ENCODE assay signal across 10 cellular contexts in genomic region chr4:76042241-76042998, GRCh38. TPM values are rescaled to one million over a fixed set of nuclear protein-coding genes. Genes with fewer than 3 reads are reported as not detected.
"Had no signal": no experiment of that assay in that cellular context is flagged by ENCODE, and none has a peak within 500 bp of the region (broad histone marks: within the 10 kb centered on the region; RNA-seq: fewer than 3 reads in every experiment).

No MANE protein-coding gene starts in this region.

RNA-seq across cellular contexts. Expression of gene CXCL11, which starts 6.5 kb away (rescaled TPM):
- total RNA-seq: endodermal cell; fibroblast of villous mesenchyme; kidney; mucosa of gallbladder; naive thymus-derived CD8-positive, alpha-beta T cell; Right ventricle myocardium inferior; thoracic aorta; upper lobe of right lung had no signal
- polyA plus RNA-seq: naive thymus-derived CD8-positive, alpha-beta T cell had no signal

RNA-seq across cellular contexts. Expression of gene CXCL10, which starts 19.1 kb away (rescaled TPM):
- total RNA-seq: endodermal cell; naive thymus-derived CD8-positive, alpha-beta T cell; Right ventricle myocardium inferior had no signal
- polyA plus RNA-seq: naive thymus-derived CD8-positive, alpha-beta T cell had no signal

RNA-seq across cellular contexts. Expression of gene ART3, which starts 32.1 kb away (rescaled TPM):
- total RNA-seq: dermis microvascular lymphatic vessel endothelial cell; fibroblast of villous mesenchyme; kidney; left lung; naive thymus-derived CD8-positive, alpha-beta T cell; thoracic aorta; upper lobe of right lung had no signal
- polyA plus RNA-seq: naive thymus-derived CD8-positive, alpha-beta T cell had no signal

RNA-seq across cellular contexts. Expression of gene CXCL9, which starts 35.1 kb away (rescaled TPM):
- total RNA-seq: dermis microvascular lymphatic vessel endothelial cell; endodermal cell; fibroblast of villous mesenchyme; naive thymus-derived CD8-positive, alpha-beta T cell had no signal
- polyA plus RNA-seq: naive thymus-derived CD8-positive, alpha-beta T cell had no signal
